In the genomic region with DNA sequence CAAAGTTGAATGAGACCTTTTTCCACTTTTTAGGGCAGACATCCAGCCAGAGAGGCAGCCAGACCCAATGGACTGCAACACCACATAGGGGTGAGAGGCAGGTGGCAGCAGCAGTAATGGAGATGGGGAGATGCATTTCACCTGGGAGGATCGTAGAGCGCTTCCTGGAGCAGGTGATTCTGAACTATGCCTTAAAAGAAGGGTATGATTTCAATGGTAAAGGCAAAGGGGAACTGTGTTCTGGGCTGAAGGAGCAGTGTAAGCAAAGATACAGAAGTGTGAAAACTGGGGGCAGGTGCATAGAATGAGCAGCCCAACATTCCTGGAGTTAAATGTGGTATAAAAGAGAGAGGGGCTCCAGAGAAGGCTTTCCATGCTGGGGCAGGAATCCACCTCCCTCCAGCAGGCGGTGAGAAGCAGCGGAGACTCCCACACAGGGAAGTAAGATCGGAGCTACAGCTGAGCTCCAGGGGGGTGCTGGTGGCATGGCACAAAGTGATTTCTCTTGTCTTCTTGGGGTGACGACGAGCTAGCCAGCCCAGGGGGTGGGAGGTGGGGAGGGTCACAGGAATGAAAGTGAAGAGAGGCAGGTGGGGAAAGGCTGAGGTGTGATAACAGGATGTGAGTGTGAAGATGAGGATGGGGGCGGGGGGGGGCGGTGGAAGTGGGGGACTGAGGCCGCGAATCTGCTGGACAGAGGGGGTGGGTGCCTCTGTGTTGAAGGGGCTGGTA, we compare ENCODE assay signal across 25 cellular contexts.
"Had no signal": no experiment of that assay in that cellular context is flagged by ENCODE, and none has a peak within 500 bp of the region (broad histone marks: within the 10 kb centered on the region; RNA-seq: fewer than 3 reads in every experiment).

No MANE protein-coding gene starts in this region.

- H3K4me1 ChIP-seq: colonic mucosa, parathyroid adenoma had no signal

- H3K9me3 ChIP-seq: adrenal gland, ascending aorta, colonic mucosa, esophagus muscularis mucosa, neutrophil, thyroid gland had no signal

- H3K9me3 Mint-ChIP-seq: effector memory CD8-positive, alpha-beta T cell; immature natural killer cell; natural killer cell; stimulated activated naive CD8-positive, alpha-beta T cell treated with anti-CD3 and anti-CD28 coated beads, Interleukin-15, Interleukin-2, amounts not matched to agents 100 ng/mL and 50 ng/mL, for 24 hours had no signal

- FAIRE-seq: frontal cortex had no signal

- DNase-seq: activated T-cell treated with anti-CD3 and anti-CD28 coated beads, Interleukin-2, amount 50 U/mL, for 1 hour; adrenal gland; brain microvascular endothelial cell; colonic mucosa; dorsolateral prefrontal cortex; effector memory CD8-positive, alpha-beta T cell; glutamatergic neuron; immature natural killer cell; natural killer cell; right cardiac atrium; stimulated activated CD4-positive, alpha-beta T cell treated with anti-CD3 and anti-CD28 coated beads, Interleukin-4, amount 100 ng/mL, for 4 hours; substantia nigra; thyroid gland had no signal

- H3K36me3 ChIP-seq: adrenal gland, ascending aorta, brain microvascular endothelial cell, colonic mucosa, esophagus muscularis mucosa, left lung, neutrophil, thyroid gland had no signal

- H3K4me3 Mint-ChIP-seq: activated naive CD8-positive, alpha-beta T cell; effector memory CD8-positive, alpha-beta T cell; mesothelial cell of epicardium; natural killer cell; stimulated activated naive CD8-positive, alpha-beta T cell treated with anti-CD3 and anti-CD28 coated beads, Interleukin-15, Interleukin-2, amounts not matched to agents 100 ng/mL and 50 ng/mL, for 24 hours had no signal

- H3K27me3 ChIP-seq: adrenal gland, ascending aorta, brain microvascular endothelial cell, colonic mucosa, dorsolateral prefrontal cortex, hepatocyte, thyroid gland had no signal

- ATAC-seq: effector memory CD8-positive, alpha-beta T cell; left lung; natural killer cell; right cardiac atrium had no signal

- H3K4me2 ChIP-seq: hepatocyte had no signal

- H3K79me2 ChIP-seq: hepatocyte, parathyroid adenoma had no signal

- H2AFZ ChIP-seq: hepatocyte, parathyroid adenoma had no signal

- H3K9ac ChIP-seq: parathyroid adenoma had no signal

- H3K27ac ChIP-seq: adrenal gland, ascending aorta, brain microvascular endothelial cell, colonic mucosa, dorsolateral prefrontal cortex, esophagus muscularis mucosa, hepatocyte, left lung, neutrophil, parathyroid adenoma, thyroid gland, VCaP had no signal

- H3K27ac Mint-ChIP-seq: activated naive CD8-positive, alpha-beta T cell; mesothelial cell of epicardium; natural killer cell; stimulated activated naive CD8-positive, alpha-beta T cell treated with anti-CD3 and anti-CD28 coated beads, Interleukin-15, Interleukin-2, amounts not matched to agents 100 ng/mL and 50 ng/mL, for 24 hours had no signal

- H3K4me3 ChIP-seq: adrenal gland, ascending aorta, colonic mucosa, dorsolateral prefrontal cortex, esophagus muscularis mucosa, hepatocyte, left lung, lung, thyroid gland had no signal

- H3K27me3 Mint-ChIP-seq: activated naive CD8-positive, alpha-beta T cell; effector memory CD8-positive, alpha-beta T cell; stimulated activated naive CD8-positive, alpha-beta T cell treated with anti-CD3 and anti-CD28 coated beads, Interleukin-15, Interleukin-2, amounts not matched to agents 100 ng/mL and 50 ng/mL, for 24 hours had no signal

- H3K36me3 Mint-ChIP-seq: activated naive CD8-positive, alpha-beta T cell; immature natural killer cell; mesothelial cell of epicardium; natural killer cell had no signal
